ENCODE assay signal across 1 cellular context in genomic region chr1:55252942-55253589, GRCh38.
TF ChIP-seq lines count a peak whose summit lies in the region.

No MANE protein-coding gene starts in this region.

TF ChIP-seq in HepG2, 621 proteins besides CTCF, POLR2A, EP300 and RAD21 (continued from another document):
- TF ChIP-seq, protein P1, sequence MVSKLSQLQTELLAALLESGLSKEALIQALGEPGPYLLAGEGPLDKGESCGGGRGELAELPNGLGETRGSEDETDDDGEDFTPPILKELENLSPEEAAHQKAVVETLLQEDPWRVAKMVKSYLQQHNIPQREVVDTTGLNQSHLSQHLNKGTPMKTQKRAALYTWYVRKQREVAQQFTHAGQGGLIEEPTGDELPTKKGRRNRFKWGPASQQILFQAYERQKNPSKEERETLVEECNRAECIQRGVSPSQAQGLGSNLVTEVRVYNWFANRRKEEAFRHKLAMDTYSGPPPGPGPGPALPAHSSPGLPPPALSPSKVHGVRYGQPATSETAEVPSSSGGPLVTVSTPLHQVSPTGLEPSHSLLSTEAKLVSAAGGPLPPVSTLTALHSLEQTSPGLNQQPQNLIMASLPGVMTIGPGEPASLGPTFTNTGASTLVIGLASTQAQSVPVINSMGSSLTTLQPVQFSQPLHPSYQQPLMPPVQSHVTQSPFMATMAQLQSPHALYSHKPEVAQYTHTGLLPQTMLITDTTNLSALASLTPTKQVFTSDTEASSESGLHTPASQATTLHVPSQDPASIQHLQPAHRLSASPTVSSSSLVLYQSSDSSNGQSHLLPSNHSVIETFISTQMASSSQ (IDR thresholded peaks at IDR 0.05; ENCODE audit: low read depth): no peak
- TF ChIP-seq, protein P1 (CRISPR knock-in tag; IDR thresholded peaks at IDR 0.05; ENCODE audit: borderline replicate concordance): no peak
